Comparison of ENCODE assay signal across 10 cellular contexts in the genomic region with DNA sequence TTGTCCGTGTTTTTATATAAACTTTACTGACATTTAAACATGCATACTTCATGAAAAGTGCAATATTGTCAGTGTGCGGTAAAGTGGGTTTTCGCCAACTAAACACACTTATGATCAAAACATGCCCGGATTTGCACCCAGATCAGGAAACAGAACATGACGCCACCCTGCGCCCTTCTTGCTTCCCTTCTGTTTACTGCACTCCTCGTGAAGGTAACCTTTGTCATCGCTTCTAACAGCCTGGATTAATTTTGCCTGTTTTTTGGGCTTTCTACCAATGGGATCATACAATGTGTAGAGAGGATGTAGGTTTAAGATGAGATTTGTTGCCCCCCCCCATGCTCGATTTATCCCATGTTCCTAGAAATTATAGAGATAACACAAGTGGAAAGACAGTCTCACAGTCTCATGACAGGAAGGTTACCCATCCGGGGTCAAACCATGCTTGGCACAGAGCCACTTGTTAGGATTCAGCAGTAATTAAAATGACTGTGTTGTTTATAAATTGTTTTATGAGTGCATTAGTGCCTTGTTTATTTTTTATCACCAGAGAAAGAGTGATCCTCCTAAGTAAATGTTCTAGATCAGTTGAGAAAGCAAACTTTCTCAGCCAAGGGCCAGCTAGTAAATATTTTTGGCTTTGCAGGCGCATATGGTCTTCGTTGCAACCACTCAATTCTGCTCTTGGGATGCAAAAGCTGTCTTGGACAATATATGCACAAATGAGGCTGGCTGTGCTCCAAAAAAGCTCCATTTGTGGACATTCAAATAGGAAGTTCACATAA.
A peak's percentile ranks its signal among the peaks of the same experiment; 100 is the strongest.
DNase-seq lines count a peak whose midpoint lies in the region; ATAC-seq and TF ChIP-seq lines count a peak whose summit lies in the region.
"Had no signal": no experiment of that assay in that cellular context is flagged by ENCODE, and none has a peak within 500 bp of the region (broad histone marks: within the 10 kb centered on the region; RNA-seq: fewer than 3 reads in every experiment).

No MANE protein-coding gene starts in this region.

- intact Hi-C loops in colonic mucosa (cut with DNase I) = no loop called here

- DNase-seq in AG04450 (ENCODE audit: low read depth, low spot score) (no peak), HFF-Myc (ENCODE audit: extremely low read depth, low read depth) (peak; percentile 86), colonic mucosa (peak; percentile 57), lung (ENCODE audit: low spot score) (peak; percentile 37), DMS114 treated with DMSO at 0.1 percent for 48 hours (lab: John Stamatoyannopoulos, UW; ENCODE audit: unreplicated experiment) (no peak), NCI-H1048 (lab: John Stamatoyannopoulos, UW) (no peak)
- DNase-seq: DMS 273 treated with DMSO at 0.1 percent for 48 hours, T-cell had no signal

- ATAC-seq in lung (ENCODE audit: insufficient read depth, low FRiP score) = no peak
- no peak for ATAC-seq in GM18505 (IDR thresholded peaks at IDR 0.05; ENCODE audit: unreplicated experiment)
- ATAC-seq in HG03442 (IDR thresholded peaks at IDR 0.05; ENCODE audit: unreplicated experiment) = no peak
- ATAC-seq: T-cell had no signal

- TF ChIP-seq POLR2A in GM18505 (IDR thresholded peaks at IDR 0.05; ENCODE audit: borderline replicate concordance, extremely low read depth, insufficient read depth, insufficient read length) = no peak

- no peaks in the 10 kb centered on the region for H3K9me3 ChIP-seq in AG04450 (ENCODE audit: control insufficient read depth, insufficient read depth, low read length)
- H3K9me3 ChIP-seq in colonic mucosa = no peaks in the 10 kb centered on the region
- no peaks in the 10 kb centered on the region for H3K9me3 ChIP-seq in lung (ENCODE audit: control insufficient read depth in 2 of 2, insufficient read depth in 1 of 2, low read length in 1 of 2)

- H3K36me3 ChIP-seq in colonic mucosa = no peaks in the 10 kb centered on the region
- no peaks in the 10 kb centered on the region for H3K36me3 ChIP-seq in lung (ENCODE audit: control insufficient read depth in 2 of 2, insufficient read depth in 2 of 2, low read length in 2 of 2)

- POLR2A ChIA-PET in AG04450 (lab: Yijun Ruan, JAX) = interaction anchor here (0.6 to 1.9 kb wide), 8 partner anchors 10 to 390 kb away, joined by 3 to 8 read pairs (median 3); no protein-coding TSS in a partner anchor

- H3K9ac ChIP-seq in colonic mucosa (ENCODE audit: low read depth in 2 of 2, low read length in 2 of 2) = no peak overlapping the region

- TF ChIP-seq CTCF in AG04450 (IDR thresholded peaks at IDR 0.05; ENCODE audit: low read depth, low read length) (no peak), HFF-Myc (IDR thresholded peaks at IDR 0.05; ENCODE audit: low read depth, low read length, missing control alignments) (no peak), colonic mucosa (IDR thresholded peaks at IDR 0.05) (no peak), lung (IDR thresholded peaks at IDR 0.05; ENCODE audit: control extremely low read depth, extremely low read depth) (no peak)

- CTCF ChIA-PET in AG04450 (lab: Charles Lee) = no interaction called here

- H3K4me3 ChIP-seq in AG04450 (ENCODE audit: low read depth, low read length) (no peak overlapping the region), HFF-Myc (replicated peaks; ENCODE audit: low read depth, low read length) (no peak overlapping the region), colonic mucosa (no peak overlapping the region), lung (no peak overlapping the region)

- no peaks in the 10 kb centered on the region for H3K4me1 ChIP-seq in colonic mucosa
- peaks cover 8 to 12% of the 10 kb centered on the region in 2 donors for H3K4me1 ChIP-seq in lung (ENCODE audit: control insufficient read depth in 2 of 2, insufficient read depth in 2 of 2, low read length in 2 of 2)

- H3K27ac ChIP-seq in AG04450 (ENCODE audit: low read depth, low read length) (peak overlapping the region; percentile 75), colonic mucosa (peak overlapping the region; percentile 12), lung (ENCODE audit: low read depth in 1 of 2, low read length in 1 of 2) (peak overlapping the region in 1 of 2 donors; percentile 68)

- 51 to 62% methylated on average over 12 of the region's 12 CpGs for WGBS in lung, 2 donors

- H3K27me3 ChIP-seq in AG04450 (ENCODE audit: control insufficient read depth, insufficient read depth, low read length) (no peaks in the 10 kb centered on the region), colonic mucosa (no peaks in the 10 kb centered on the region), lung (ENCODE audit: control insufficient read depth, insufficient read depth) (no peaks in the 10 kb centered on the region)

Comparison
In these comparisons a context has a peak if more than half of its experiments do, and no peak if none do; other contexts are left out.
1. DNase-seq: peak in HFF-Myc (single experiment), colonic mucosa (single experiment) and lung (single experiment); none in AG04450 (single experiment), DMS114 treated with DMSO at 0.1 percent for 48 hours (single experiment) and NCI-H1048 (single experiment).